In genomic region chr1:182183606-182184005, GRCh38 we compare ENCODE assay signal across 25 cellular contexts.
A peak's percentile ranks its signal among the peaks of the same experiment; 100 is the strongest.
DNase-seq lines count a peak whose midpoint lies in the region; TF ChIP-seq lines count a peak whose summit lies in the region.
"Had no signal": no experiment of that assay in that cellular context is flagged by ENCODE, and none has a peak within 500 bp of the region (broad histone marks: within the 10 kb centered on the region; RNA-seq: fewer than 3 reads in every experiment).

No MANE protein-coding gene starts in this region.

- H3K9me3 Mint-ChIP-seq in type B pancreatic cell = no peaks in the 10 kb centered on the region
- H3K9me3 Mint-ChIP-seq: CD8-positive, alpha-beta T cell; T-cell had no signal

- peaks cover 11 to 24% of the 10 kb centered on the region in 2 donors for H3K4me1 ChIP-seq in mucosa of rectum (ENCODE audit: control insufficient read depth in 2 of 2, insufficient read depth in 2 of 2, low read length in 2 of 2)

- H3K36me3 ChIP-seq in mucosa of rectum (ENCODE audit: control insufficient read depth in 2 of 2, insufficient read depth in 2 of 2, low read length in 2 of 2) = no peaks in the 10 kb centered on the region

- H3K27ac Mint-ChIP-seq in type B pancreatic cell = no peak overlapping the region
- H3K27ac Mint-ChIP-seq: CD8-positive, alpha-beta T cell; T-cell had no signal

- H3K27ac ChIP-seq in RWPE1 = 0 out of 2 replicates have a peak overlapping the region, but pooled peaks have one; percentile 32
- H3K27ac ChIP-seq in mucosa of rectum (ENCODE audit: low read depth in 2 of 2, low read length in 2 of 2) = peak overlapping the region; percentile 69 to 80
- H3K27ac ChIP-seq: A549, KMS-11, PC-9 had no signal

- H3K4me3 ChIP-seq in mucosa of rectum (ENCODE audit: low read length in 2 of 2) = peak overlapping the region; percentile 4 to 25
- H3K4me3 ChIP-seq: A549, PC-9 had no signal

- no peaks in the 10 kb centered on the region for H3K36me3 Mint-ChIP-seq in type B pancreatic cell
- H3K36me3 Mint-ChIP-seq: CD8-positive, alpha-beta T cell; T-cell had no signal

- no peaks in the 10 kb centered on the region for H3K9me3 ChIP-seq in mucosa of rectum (ENCODE audit: control insufficient read depth in 2 of 2, low read length in 2 of 2)
- H3K9me3 ChIP-seq: A549, Caco-2 had no signal

- H3K27me3 Mint-ChIP-seq in type B pancreatic cell = no peaks in the 10 kb centered on the region

- peak overlapping the region in 1 of 2 donors; percentile 25 for H3K9ac ChIP-seq in mucosa of rectum (ENCODE audit: low read depth in 1 of 2, low read length in 2 of 2)
- H3K9ac ChIP-seq: KMS-11 had no signal

- DNase-seq in DMS53 treated with DMSO at 0.1 percent for 48 hours (lab: John Stamatoyannopoulos, UW; ENCODE audit: unreplicated experiment) = peak; percentile 8
- DNase-seq in RWPE1 (ENCODE audit: low spot score) = no peak
- DNase-seq in type B pancreatic cell (ENCODE audit: extremely low spot score, unreplicated experiment) = no peak
- DNase-seq in NCI-H1930 (lab: John Stamatoyannopoulos, UW) = no peak
- DNase-seq in HuH-7.5 (ENCODE audit: low spot score) = no peak
- no peak for DNase-seq in NCI-H1092 (lab: John Stamatoyannopoulos, UW)
- DNase-seq: C1 segment of cervical spinal cord; Caco-2; CD8-positive, alpha-beta T cell; DMS 273 treated with DMSO at 0.1 percent for 48 hours; DND-41; IMR-90; NCI-H1105; NCI-H1436 treated with DMSO at 0.1 percent for 48 hours; NCI-H187 treated with DMSO at 0.1 percent for 48 hours; NCI-H2107; NCI-H446; NCI-H524 treated with DMSO at 0.1 percent for 48 hours; NCI-H774; PC-9; Right ventricle myocardium superior; T-cell had no signal

- H3K27me3 ChIP-seq in mucosa of rectum (ENCODE audit: control insufficient read depth in 2 of 2, insufficient read depth in 2 of 2, low read length in 2 of 2) = no peaks in the 10 kb centered on the region

- H3K4me1 Mint-ChIP-seq in type B pancreatic cell (ENCODE audit: unreplicated experiment) = peaks cover 18% of the 10 kb centered on the region
- H3K4me1 Mint-ChIP-seq: T-cell had no signal

- CTCF ChIA-PET in RWPE1 (lab: Yijun Ruan, JAX) = interaction anchor here (0.6 kb wide), 1 partner anchor 203 kb away, joined by 3 read pairs; no protein-coding TSS in a partner anchor

- H3K4me3 Mint-ChIP-seq in type B pancreatic cell = peak overlapping the region; percentile 18
- H3K4me3 Mint-ChIP-seq: CD8-positive, alpha-beta T cell; T-cell had no signal

- POLR2A ChIA-PET in RWPE1 (lab: Yijun Ruan, JAX; ENCODE audit: low non-redundant PET) = no interaction called here

- TF ChIP-seq CTCF in RWPE1 (conservative IDR thresholded peaks at IDR 0.05; ENCODE audit: low read depth) (no peak), type B pancreatic cell (conservative IDR thresholded peaks at IDR 0.05) (no peak)
